ENCODE assay signal across 23 cellular contexts in the genomic region with DNA sequence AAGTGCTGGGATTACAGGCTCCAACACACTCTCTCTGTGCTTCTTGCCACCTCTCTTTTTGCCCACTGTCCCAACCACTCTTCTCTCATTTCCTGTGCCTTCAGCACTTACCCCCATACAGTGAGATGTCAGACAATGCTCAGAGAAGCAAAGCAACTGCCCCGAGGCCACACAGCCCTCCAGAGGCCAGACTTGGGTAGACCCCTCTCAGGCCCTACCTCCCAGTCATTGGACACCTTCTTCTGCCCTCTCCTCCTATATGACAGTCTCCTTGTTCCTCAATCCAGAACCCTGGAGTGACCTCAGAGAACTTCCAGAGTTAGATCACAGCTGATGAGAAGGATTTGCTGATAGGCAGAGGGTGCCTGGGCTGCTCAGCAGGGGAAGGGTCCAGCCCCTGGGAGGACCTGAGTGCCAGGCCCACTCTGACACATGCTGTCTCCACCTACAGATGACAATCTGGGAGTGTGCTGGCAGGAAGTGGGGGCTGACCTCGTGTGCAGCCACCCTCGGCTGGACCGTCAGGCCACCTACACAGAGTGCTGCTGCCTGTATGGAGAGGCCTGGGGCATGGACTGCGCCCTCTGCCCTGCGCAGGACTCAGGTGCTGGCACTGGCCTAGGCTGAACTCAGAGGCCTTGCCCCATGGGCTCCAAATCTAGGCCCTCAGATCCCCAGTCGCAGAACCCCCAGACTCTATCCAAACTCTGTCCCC. TPM values are rescaled to one million over a fixed set of nuclear protein-coding genes. Genes with fewer than 3 reads are reported as not detected.
DNase-seq lines count a peak whose midpoint lies in the region; ATAC-seq and TF ChIP-seq lines count a peak whose summit lies in the region.
"Had no signal": no experiment of that assay in that cellular context is flagged by ENCODE, and none has a peak within 500 bp of the region (broad histone marks: within the 10 kb centered on the region; RNA-seq: fewer than 3 reads in every experiment).

No MANE protein-coding gene starts in this region.

- peak overlapping the region; percentile 28 for H3K27ac Mint-ChIP-seq in T-helper 1 cell treated with Interleukin-12 subunit alpha and Interleukin-12 subunit beta and Interleukin-4 antibody, amounts not matched to agents 30 μg/mL and 1 μg/mL, for 36 hours
- peak overlapping the region; percentile 60 for H3K27ac Mint-ChIP-seq in CD8-positive, alpha-beta T cell
- H3K27ac Mint-ChIP-seq in activated naive CD8-positive, alpha-beta T cell treated with anti-CD3 and anti-CD28 coated beads, Interleukin-2, amount 10 ng/mL, durations not matched to agents 7 days and 5 days = peak overlapping the region; percentile 57
- H3K27ac Mint-ChIP-seq in mesothelial cell of epicardium = peak overlapping the region; percentile 35

- no peak overlapping the region for H3K4me3 ChIP-seq in CD8-positive, alpha-beta T cell (ENCODE audit: low read depth, low read length)
- H3K4me3 ChIP-seq in OCI-LY7 (ENCODE audit: low read depth, low read length, poor library complexity, severe bottlenecking) (no peak overlapping the region), breast epithelium (no peak overlapping the region)
- H3K4me3 ChIP-seq: gastrocnemius medialis, left lung, pancreas, tibial artery had no signal

- peaks cover 25% of the 10 kb centered on the region for H3K36me3 Mint-ChIP-seq in T-helper 1 cell treated with Interleukin-12 subunit alpha and Interleukin-12 subunit beta and Interleukin-4 antibody, amounts not matched to agents 30 μg/mL and 1 μg/mL, for 36 hours (ENCODE audit: low read depth)
- H3K36me3 Mint-ChIP-seq in CD8-positive, alpha-beta T cell = peaks cover 56% of the 10 kb centered on the region
- peaks cover 18% of the 10 kb centered on the region for H3K36me3 Mint-ChIP-seq in activated naive CD8-positive, alpha-beta T cell treated with anti-CD3 and anti-CD28 coated beads, Interleukin-2, amount 10 ng/mL, durations not matched to agents 7 days and 5 days
- H3K36me3 Mint-ChIP-seq in mesothelial cell of epicardium = peaks cover 35% of the 10 kb centered on the region

- no peak overlapping the region for H3K27ac ChIP-seq in CD8-positive, alpha-beta T cell (ENCODE audit: low read depth, low read length)
- H3K27ac ChIP-seq in OCI-LY7 (ENCODE audit: low read depth, low read length, poor library complexity, severe bottlenecking) = no peak overlapping the region
- H3K27ac ChIP-seq in substantia nigra (ENCODE audit: low read depth, low read length, poor library complexity, severe bottlenecking) = no peak overlapping the region
- no peak overlapping the region for H3K27ac ChIP-seq in breast epithelium
- H3K27ac ChIP-seq: gastrocnemius medialis, left lung, pancreas, tibial artery had no signal

- ATAC-seq in CD8-positive, alpha-beta T cell = no peak
- ATAC-seq in activated naive CD8-positive, alpha-beta T cell treated with anti-CD3 and anti-CD28 coated beads, Interleukin-2, amount 10 ng/mL, durations not matched to agents 7 days and 5 days (ENCODE audit: low read depth) = peak; percentile 21
- ATAC-seq: gastrocnemius medialis, left lung, pancreas, PC-3 had no signal

- no peaks in the 10 kb centered on the region for H3K9me3 Mint-ChIP-seq in T-helper 1 cell treated with Interleukin-12 subunit alpha and Interleukin-12 subunit beta and Interleukin-4 antibody, amounts not matched to agents 30 μg/mL and 1 μg/mL, for 36 hours
- no peaks in the 10 kb centered on the region for H3K9me3 Mint-ChIP-seq in CD8-positive, alpha-beta T cell
- H3K9me3 Mint-ChIP-seq in activated naive CD8-positive, alpha-beta T cell treated with anti-CD3 and anti-CD28 coated beads, Interleukin-2, amount 10 ng/mL, durations not matched to agents 7 days and 5 days = no peaks in the 10 kb centered on the region
- no peaks in the 10 kb centered on the region for H3K9me3 Mint-ChIP-seq in mesothelial cell of epicardium
- H3K9me3 Mint-ChIP-seq: CD14-positive monocyte had no signal

- H3K9me3 ChIP-seq in CD8-positive, alpha-beta T cell (ENCODE audit: low read length) = no peaks in the 10 kb centered on the region
- no peaks in the 10 kb centered on the region for H3K9me3 ChIP-seq in OCI-LY7 (ENCODE audit: low read length)
- H3K9me3 ChIP-seq in breast epithelium = no peaks in the 10 kb centered on the region
- H3K9me3 ChIP-seq: gastrocnemius medialis, left lung, pancreas, tibial artery had no signal

- no peaks in the 10 kb centered on the region for H3K4me1 ChIP-seq in CD8-positive, alpha-beta T cell (ENCODE audit: insufficient read depth, low read length)
- H3K4me1 ChIP-seq in OCI-LY7 (ENCODE audit: insufficient read depth, low read length, poor library complexity, severe bottlenecking) = no peaks in the 10 kb centered on the region
- H3K4me1 ChIP-seq in breast epithelium = no peaks in the 10 kb centered on the region
- H3K4me1 ChIP-seq: gastrocnemius medialis, left lung, pancreas, tibial artery had no signal

- POLR2A ChIA-PET in CD8-positive, alpha-beta T cell (lab: Charles Lee) = interaction anchor here (1.8 kb wide), 1 partner anchor 15 kb away, joined by 5 read pairs; no protein-coding TSS in a partner anchor
- POLR2A ChIA-PET in activated naive CD8-positive, alpha-beta T cell treated with anti-CD3 and anti-CD28 coated beads, Interleukin-2, amount 10 ng/mL, durations not matched to agents 7 days and 5 days (lab: Charles Lee) = interaction anchor here (0.5 kb wide), 1 partner anchor 9 kb away, joined by 5 read pairs; no protein-coding TSS in a partner anchor
- POLR2A ChIA-PET in OCI-LY7 (lab: Charles Lee) = no interaction called here

- H3K9me2 ChIP-seq in OCI-LY7 (ENCODE audit: insufficient read depth, low read length) = no peaks in the 10 kb centered on the region

- DNase-seq in T-helper 1 cell = no peak
- no peak for DNase-seq in CD8-positive, alpha-beta T cell
- DNase-seq in activated naive CD8-positive, alpha-beta T cell treated with anti-CD3 and anti-CD28 coated beads, Interleukin-2, amount 10 ng/mL, durations not matched to agents 7 days and 5 days = no peak
- DNase-seq in mesothelial cell of epicardium (ENCODE audit: low spot score in 2 of 2, unreplicated experiment in 2 of 2) = no peak
- DNase-seq in OCI-LY7 (ENCODE audit: low spot score) = no peak
- DNase-seq in substantia nigra (lab: John Stamatoyannopoulos, UW) = no peak
- no peak for DNase-seq in breast epithelium (ENCODE audit: low spot score in 2 of 2)
- DNase-seq: 8988T; DMS79 treated with DMSO at 0.1 percent for 48 hours; gastrocnemius medialis; HCEC 1CT; Kasumi-1; NCI-H1105; NCI-H526 treated with DMSO at 0.1 percent for 48 hours; PC-3; small intestine; stimulated activated CD4-positive, alpha-beta T cell treated with anti-CD3 and anti-CD28 coated beads, Interleukin-4, amount 100 ng/mL, for 4 hours; stimulated activated CD8-positive, alpha-beta memory T cell treated with anti-CD3 and anti-CD28 coated beads, Interleukin-4, amount 100 ng/mL, for 48 hours; tibial artery had no signal

- no TSS peak for BruUV-seq in OCI-LY7 (replicated peaks; lab: Mats Ljungman, UMichigan)

- no peaks in the 10 kb centered on the region for H3K27me3 ChIP-seq in CD8-positive, alpha-beta T cell (ENCODE audit: insufficient read depth, low read length)
- H3K27me3 ChIP-seq in breast epithelium = no peaks in the 10 kb centered on the region
- H3K27me3 ChIP-seq: gastrocnemius medialis, left lung, pancreas, tibial artery had no signal

- H3K4me3 Mint-ChIP-seq in T-helper 1 cell treated with Interleukin-12 subunit alpha and Interleukin-12 subunit beta and Interleukin-4 antibody, amounts not matched to agents 30 μg/mL and 1 μg/mL, for 36 hours = no peak overlapping the region
- no peak overlapping the region for H3K4me3 Mint-ChIP-seq in CD8-positive, alpha-beta T cell
- peak overlapping the region; percentile 11 for H3K4me3 Mint-ChIP-seq in activated naive CD8-positive, alpha-beta T cell treated with anti-CD3 and anti-CD28 coated beads, Interleukin-2, amount 10 ng/mL, durations not matched to agents 7 days and 5 days
- no peak overlapping the region for H3K4me3 Mint-ChIP-seq in mesothelial cell of epicardium
- H3K4me3 Mint-ChIP-seq: CD14-positive monocyte had no signal

- H3K36me3 ChIP-seq in CD8-positive, alpha-beta T cell (ENCODE audit: insufficient read depth, low read length) = peaks cover 9% of the 10 kb centered on the region
- peaks cover 20% of the 10 kb centered on the region for H3K36me3 ChIP-seq in OCI-LY7 (ENCODE audit: insufficient read depth, low read length)
- H3K36me3 ChIP-seq in breast epithelium = no peaks in the 10 kb centered on the region
- H3K36me3 ChIP-seq: pancreas had no signal

- intact Hi-C loops in CD8-positive, alpha-beta T cell (cut with DNase I, micrococcal nuclease) = no loop called here
- intact Hi-C loops in OCI-LY7 (cut with micrococcal nuclease; ENCODE audit: unreplicated experiment) (no loop called here), breast epithelium (cut with DNase I; ENCODE audit: low total_unique reads) (no loop called here)

- no peaks in the 10 kb centered on the region for H3K27me3 Mint-ChIP-seq in T-helper 1 cell treated with Interleukin-12 subunit alpha and Interleukin-12 subunit beta and Interleukin-4 antibody, amounts not matched to agents 30 μg/mL and 1 μg/mL, for 36 hours (ENCODE audit: low read depth)
- no peaks in the 10 kb centered on the region for H3K27me3 Mint-ChIP-seq in CD8-positive, alpha-beta T cell (ENCODE audit: low read depth)
- no peaks in the 10 kb centered on the region for H3K27me3 Mint-ChIP-seq in activated naive CD8-positive, alpha-beta T cell treated with anti-CD3 and anti-CD28 coated beads, Interleukin-2, amount 10 ng/mL, durations not matched to agents 7 days and 5 days
- H3K27me3 Mint-ChIP-seq in mesothelial cell of epicardium (ENCODE audit: low read depth) = no peaks in the 10 kb centered on the region

- TF ChIP-seq POLR2A in breast epithelium (IDR thresholded peaks at IDR 0.05) = no peak

- CTCF ChIA-PET in CD8-positive, alpha-beta T cell (lab: Charles Lee) = interaction anchor here (6.7 kb wide), 1 partner anchor 9 kb away, joined by 56 read pairs; no protein-coding TSS in a partner anchor
- CTCF ChIA-PET in OCI-LY7 (lab: Charles Lee; ENCODE audit: unreplicated experiment) = no interaction called here

- H3K79me2 ChIP-seq in OCI-LY7 (ENCODE audit: insufficient read depth, low read depth, low read length) = no peaks in the 10 kb centered on the region

- H2AFZ ChIP-seq in OCI-LY7 (ENCODE audit: low read length) = no peak overlapping the region

- no peak overlapping the region for H3K4me2 ChIP-seq in OCI-LY7 (ENCODE audit: low read length)

- peaks cover 11% of the 10 kb centered on the region for H3K4me1 Mint-ChIP-seq in T-helper 1 cell treated with Interleukin-12 subunit alpha and Interleukin-12 subunit beta and Interleukin-4 antibody, amounts not matched to agents 30 μg/mL and 1 μg/mL, for 36 hours (ENCODE audit: low read depth)
- H3K4me1 Mint-ChIP-seq in CD8-positive, alpha-beta T cell (ENCODE audit: low read depth) = peaks cover 2% of the 10 kb centered on the region
- H3K4me1 Mint-ChIP-seq in activated naive CD8-positive, alpha-beta T cell treated with anti-CD3 and anti-CD28 coated beads, Interleukin-2, amount 10 ng/mL, durations not matched to agents 7 days and 5 days = peaks cover 14% of the 10 kb centered on the region
- peaks cover 21% of the 10 kb centered on the region for H3K4me1 Mint-ChIP-seq in mesothelial cell of epicardium
- H3K4me1 Mint-ChIP-seq: CD14-positive monocyte had no signal

- no peaks in the 10 kb centered on the region for H4K20me1 ChIP-seq in OCI-LY7 (ENCODE audit: insufficient read depth, low read length)

- TF ChIP-seq CTCF in CD8-positive, alpha-beta T cell (IDR thresholded peaks at IDR 0.05) = no peak
- TF ChIP-seq CTCF in mesothelial cell of epicardium (IDR thresholded peaks at IDR 0.05; ENCODE audit: unreplicated experiment) (no peak), OCI-LY7 (conservative IDR thresholded peaks at IDR 0.05; ENCODE audit: low read length) (no peak), breast epithelium (IDR thresholded peaks at IDR 0.05) (no peak)

RNA-seq across cellular contexts. Expression of gene LTBP4, which starts 24.4 kb away (rescaled TPM):
- total RNA-seq in CD8-positive, alpha-beta T cell = 100 to 1,000 TPM in 1 of 2 experiments, 10 to 100 TPM in 1; 86.0 to 107 TPM
- 10 to 100 TPM; 83.3 to 94.0 TPM for total RNA-seq in activated naive CD8-positive, alpha-beta T cell treated with anti-CD3 and anti-CD28 coated beads, Interleukin-2, amount 10 ng/mL, durations not matched to agents 7 days and 5 days
- total RNA-seq in mesothelial cell of epicardium (341 to 364 TPM (median 344 TPM) in 3 replicates), OCI-LY7 (2022) (108 and 121 TPM in 2 replicates), breast epithelium (100 to 1,000 TPM in 1 of 3 donors, 10 to 100 TPM in 2; 52.7 to 130 (median 89.1) TPM)
- total RNA-seq in OCI-LY7 (2014; rRNA removed; shearing (Covaris generic)) = 22.1 and 44.5 TPM in 2 replicates

RNA-seq across cellular contexts. Expression of gene SHKBP1, which starts 48.9 kb away (rescaled TPM):
- total RNA-seq in CD8-positive, alpha-beta T cell = 10 to 100 TPM; 93.8 to 95.3 TPM
- 100 to 1,000 TPM; 139 to 140 TPM for total RNA-seq in activated naive CD8-positive, alpha-beta T cell treated with anti-CD3 and anti-CD28 coated beads, Interleukin-2, amount 10 ng/mL, durations not matched to agents 7 days and 5 days
- total RNA-seq in mesothelial cell of epicardium = 60.9 to 65.3 TPM (median 61.6 TPM) in 3 replicates
- 42.0 and 49.4 TPM in 2 replicates for total RNA-seq in OCI-LY7 (2014; rRNA removed; shearing (Covaris generic))
- 115 and 130 TPM in 2 replicates for total RNA-seq in OCI-LY7 (2022)
- 10 to 100 TPM; 25.8 to 42.9 (median 34.1) TPM for total RNA-seq in breast epithelium
